ENCODE assay signal across 12 cellular contexts in genomic region chr9:91900057-91900816, GRCh38. TPM values are rescaled to one million over a fixed set of nuclear protein-coding genes. Genes with fewer than 3 reads are reported as not detected.
DNase-seq lines count a peak whose midpoint lies in the region; ATAC-seq and TF ChIP-seq lines count a peak whose summit lies in the region.
"Had no signal": no experiment of that assay in that cellular context is flagged by ENCODE, and none has a peak within 500 bp of the region (broad histone marks: within the 10 kb centered on the region; RNA-seq: fewer than 3 reads in every experiment).

No MANE protein-coding gene starts in this region.

- TF ChIP-seq CTCF in right atrium auricular region (IDR thresholded peaks at IDR 0.05), result no peak

- H3K36me3 ChIP-seq in right atrium auricular region, result no peaks in the 10 kb centered on the region
- H3K36me3 ChIP-seq: brain microvascular endothelial cell had no signal

- peak overlapping the region in 1 of 2 donors; percentile 16 for H3K4me3 ChIP-seq in right atrium auricular region

- no peak overlapping the region for H3K4me3 Mint-ChIP-seq in stimulated activated effector memory CD8-positive, alpha-beta T cell treated with anti-CD3 and anti-CD28 coated beads, Interleukin-12 subunit alpha, Interleukin-12 subunit beta, amount 100 ng/mL, for 72 hours
- H3K4me3 Mint-ChIP-seq: activated T-cell treated with anti-CD3 and anti-CD28 coated beads, Interleukin-2, amount 50 U/mL, for 4 hours had no signal

- H3K4me1 ChIP-seq in right atrium auricular region, result peaks cover 0 to 72% of the 10 kb centered on the region in 2 donors

- no peaks in the 10 kb centered on the region for H3K27me3 ChIP-seq in right atrium auricular region
- H3K27me3 ChIP-seq: brain microvascular endothelial cell had no signal

- H3K36me3 Mint-ChIP-seq in stimulated activated effector memory CD8-positive, alpha-beta T cell treated with anti-CD3 and anti-CD28 coated beads, Interleukin-12 subunit alpha, Interleukin-12 subunit beta, amount 100 ng/mL, for 72 hours, result no peaks in the 10 kb centered on the region

- ATAC-seq in SK-N-SH treated with all-trans-retinoic acid at 6 μM for 48 hours (peak; percentile 6; the same call in 2 of the 3 replicates), HG03432 (IDR thresholded peaks at IDR 0.05; ENCODE audit: unreplicated experiment) (no peak), GM21825 (IDR thresholded peaks at IDR 0.05; ENCODE audit: unreplicated experiment) (no peak)
- no peak for ATAC-seq in stimulated activated effector memory CD8-positive, alpha-beta T cell treated with anti-CD3 and anti-CD28 coated beads, Interleukin-12 subunit alpha, Interleukin-12 subunit beta, amount 100 ng/mL, for 72 hours
- ATAC-seq: activated T-cell treated with anti-CD3 and anti-CD28 coated beads, Interleukin-2, amount 50 U/mL, for 4 hours had no signal

- peaks cover 19% of the 10 kb centered on the region for H3K4me1 Mint-ChIP-seq in stimulated activated effector memory CD8-positive, alpha-beta T cell treated with anti-CD3 and anti-CD28 coated beads, Interleukin-12 subunit alpha, Interleukin-12 subunit beta, amount 100 ng/mL, for 72 hours

- peak overlapping the region; percentile 5 for H3K27ac Mint-ChIP-seq in stimulated activated effector memory CD8-positive, alpha-beta T cell treated with anti-CD3 and anti-CD28 coated beads, Interleukin-12 subunit alpha, Interleukin-12 subunit beta, amount 100 ng/mL, for 72 hours

- peak overlapping the region; percentile 74 to 75 for H3K27ac ChIP-seq in right atrium auricular region
- H3K27ac ChIP-seq: brain microvascular endothelial cell had no signal

- H3K9me3 ChIP-seq in right atrium auricular region, result no peaks in the 10 kb centered on the region
- H3K9me3 ChIP-seq: Caco-2 had no signal

- H3K9me3 Mint-ChIP-seq in stimulated activated effector memory CD8-positive, alpha-beta T cell treated with anti-CD3 and anti-CD28 coated beads, Interleukin-12 subunit alpha, Interleukin-12 subunit beta, amount 100 ng/mL, for 72 hours, result no peaks in the 10 kb centered on the region
- H3K9me3 Mint-ChIP-seq: activated T-cell treated with anti-CD3 and anti-CD28 coated beads, Interleukin-2, amount 50 U/mL, for 4 hours had no signal

- DNase-seq in HUDEP-2 (lab: John Stamatoyannopoulos, UW; ENCODE audit: unreplicated experiment in 76 of 76) (peak; percentile 36 to 91 (median 79)), right atrium auricular region (ENCODE audit: low spot score) (no peak), activated T-cell treated with anti-CD3 and anti-CD28 coated beads for 4 hours (no peak)
- no peak for DNase-seq in stimulated activated effector memory CD8-positive, alpha-beta T cell treated with anti-CD3 and anti-CD28 coated beads, Interleukin-12 subunit alpha, Interleukin-12 subunit beta, amount 100 ng/mL, for 72 hours (ENCODE audit: low spot score in 2 of 2)
- DNase-seq in activated naive CD4-positive, alpha-beta T cell treated with Interleukin-2 at 50 U/mL for 16 hours, result no peak
- DNase-seq: activated T-cell treated with anti-CD3 and anti-CD28 coated beads, Interleukin-2, amount 50 U/mL, for 4 hours; brain microvascular endothelial cell; Caco-2; Kasumi-1 had no signal

TF ChIP-seq in SK-N-SH treated with all-trans-retinoic acid at 6 μM for 48 hours, 23 proteins besides CTCF, POLR2A, EP300 and RAD21:
- TF ChIP-seq, protein P1, sequence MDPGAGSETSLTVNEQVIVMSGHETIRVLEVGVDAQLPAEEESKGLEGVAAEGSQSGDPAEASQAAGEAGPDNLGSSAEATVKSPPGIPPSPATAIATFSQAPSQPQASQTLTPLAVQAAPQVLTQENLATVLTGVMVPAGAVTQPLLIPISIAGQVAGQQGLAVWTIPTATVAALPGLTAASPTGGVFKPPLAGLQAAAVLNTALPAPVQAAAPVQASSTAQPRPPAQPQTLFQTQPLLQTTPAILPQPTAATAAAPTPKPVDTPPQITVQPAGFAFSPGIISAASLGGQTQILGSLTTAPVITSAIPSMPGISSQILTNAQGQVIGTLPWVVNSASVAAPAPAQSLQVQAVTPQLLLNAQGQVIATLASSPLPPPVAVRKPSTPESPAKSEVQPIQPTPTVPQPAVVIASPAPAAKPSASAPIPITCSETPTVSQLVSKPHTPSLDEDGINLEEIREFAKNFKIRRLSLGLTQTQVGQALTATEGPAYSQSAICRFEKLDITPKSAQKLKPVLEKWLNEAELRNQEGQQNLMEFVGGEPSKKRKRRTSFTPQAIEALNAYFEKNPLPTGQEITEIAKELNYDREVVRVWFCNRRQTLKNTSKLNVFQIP (CRISPR knock-in tag; IDR thresholded peaks at IDR 0.05; ENCODE audit: borderline replicate concordance, low read depth), result no peak
- TF ChIP-seq TCF4 (CRISPR knock-in tag; IDR thresholded peaks at IDR 0.05; ENCODE audit: borderline replicate concordance) (no peak), ZFP3 (CRISPR knock-in tag; IDR thresholded peaks at IDR 0.05) (no peak), CSRNP3 (CRISPR knock-in tag; IDR thresholded peaks at IDR 0.05) (no peak), ZC3H10 (CRISPR knock-in tag; IDR thresholded peaks at IDR 0.05) (no peak), GLIS3 (CRISPR knock-in tag; IDR thresholded peaks at IDR 0.05) (no peak), RARB (CRISPR knock-in tag; IDR thresholded peaks at IDR 0.05) (no peak), TOX (CRISPR knock-in tag; IDR thresholded peaks at IDR 0.05; ENCODE audit: borderline replicate concordance) (no peak), ZNF565 (CRISPR knock-in tag; conservative IDR thresholded peaks at IDR 0.05; ENCODE audit: low read depth) (no peak), ZNF8 (CRISPR knock-in tag; IDR thresholded peaks at IDR 0.05) (no peak), SNAI2 (CRISPR knock-in tag; IDR thresholded peaks at IDR 0.05) (no peak), ZFP30 (CRISPR knock-in tag; IDR thresholded peaks at IDR 0.05) (no peak), ESRRG (CRISPR knock-in tag; IDR thresholded peaks at IDR 0.05) (no peak), ISL1 (CRISPR knock-in tag; IDR thresholded peaks at IDR 0.05) (no peak)
- TF ChIP-seq, protein P2, sequence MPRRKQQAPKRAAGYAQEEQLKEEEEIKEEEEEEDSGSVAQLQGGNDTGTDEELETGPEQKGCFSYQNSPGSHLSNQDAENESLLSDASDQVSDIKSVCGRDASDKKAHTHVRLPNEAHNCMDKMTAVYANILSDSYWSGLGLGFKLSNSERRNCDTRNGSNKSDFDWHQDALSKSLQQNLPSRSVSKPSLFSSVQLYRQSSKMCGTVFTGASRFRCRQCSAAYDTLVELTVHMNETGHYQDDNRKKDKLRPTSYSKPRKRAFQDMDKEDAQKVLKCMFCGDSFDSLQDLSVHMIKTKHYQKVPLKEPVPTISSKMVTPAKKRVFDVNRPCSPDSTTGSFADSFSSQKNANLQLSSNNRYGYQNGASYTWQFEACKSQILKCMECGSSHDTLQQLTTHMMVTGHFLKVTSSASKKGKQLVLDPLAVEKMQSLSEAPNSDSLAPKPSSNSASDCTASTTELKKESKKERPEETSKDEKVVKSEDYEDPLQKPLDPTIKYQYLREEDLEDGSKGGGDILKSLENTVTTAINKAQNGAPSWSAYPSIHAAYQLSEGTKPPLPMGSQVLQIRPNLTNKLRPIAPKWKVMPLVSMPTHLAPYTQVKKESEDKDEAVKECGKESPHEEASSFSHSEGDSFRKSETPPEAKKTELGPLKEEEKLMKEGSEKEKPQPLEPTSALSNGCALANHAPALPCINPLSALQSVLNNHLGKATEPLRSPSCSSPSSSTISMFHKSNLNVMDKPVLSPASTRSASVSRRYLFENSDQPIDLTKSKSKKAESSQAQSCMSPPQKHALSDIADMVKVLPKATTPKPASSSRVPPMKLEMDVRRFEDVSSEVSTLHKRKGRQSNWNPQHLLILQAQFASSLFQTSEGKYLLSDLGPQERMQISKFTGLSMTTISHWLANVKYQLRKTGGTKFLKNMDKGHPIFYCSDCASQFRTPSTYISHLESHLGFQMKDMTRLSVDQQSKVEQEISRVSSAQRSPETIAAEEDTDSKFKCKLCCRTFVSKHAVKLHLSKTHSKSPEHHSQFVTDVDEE (CRISPR knock-in tag; IDR thresholded peaks at IDR 0.05), result no peak

RNA-seq across cellular contexts. Expression of gene ROR2, which starts 49.8 kb away (rescaled TPM):
- 10 to 100 TPM; 21.8 to 28.5 TPM for total RNA-seq in right atrium auricular region

Comparison
In these comparisons a context has a peak if more than half of its experiments do, and no peak if none do; other contexts are left out.
1. DNase-seq: peak in HUDEP-2 (76 of 76); none in right atrium auricular region (single experiment), stimulated activated effector memory CD8-positive, alpha-beta T cell treated with anti-CD3 and anti-CD28 coated beads, Interleukin-12 subunit alpha, Interleukin-12 subunit beta, amount 100 ng/mL, for 72 hours (0 of 2), activated naive CD4-positive, alpha-beta T cell treated with Interleukin-2 at 50 U/mL for 16 hours (single experiment) and activated T-cell treated with anti-CD3 and anti-CD28 coated beads for 4 hours (single experiment).